Comparison of ENCODE assay signal across 1 cellular context in the genomic region with DNA sequence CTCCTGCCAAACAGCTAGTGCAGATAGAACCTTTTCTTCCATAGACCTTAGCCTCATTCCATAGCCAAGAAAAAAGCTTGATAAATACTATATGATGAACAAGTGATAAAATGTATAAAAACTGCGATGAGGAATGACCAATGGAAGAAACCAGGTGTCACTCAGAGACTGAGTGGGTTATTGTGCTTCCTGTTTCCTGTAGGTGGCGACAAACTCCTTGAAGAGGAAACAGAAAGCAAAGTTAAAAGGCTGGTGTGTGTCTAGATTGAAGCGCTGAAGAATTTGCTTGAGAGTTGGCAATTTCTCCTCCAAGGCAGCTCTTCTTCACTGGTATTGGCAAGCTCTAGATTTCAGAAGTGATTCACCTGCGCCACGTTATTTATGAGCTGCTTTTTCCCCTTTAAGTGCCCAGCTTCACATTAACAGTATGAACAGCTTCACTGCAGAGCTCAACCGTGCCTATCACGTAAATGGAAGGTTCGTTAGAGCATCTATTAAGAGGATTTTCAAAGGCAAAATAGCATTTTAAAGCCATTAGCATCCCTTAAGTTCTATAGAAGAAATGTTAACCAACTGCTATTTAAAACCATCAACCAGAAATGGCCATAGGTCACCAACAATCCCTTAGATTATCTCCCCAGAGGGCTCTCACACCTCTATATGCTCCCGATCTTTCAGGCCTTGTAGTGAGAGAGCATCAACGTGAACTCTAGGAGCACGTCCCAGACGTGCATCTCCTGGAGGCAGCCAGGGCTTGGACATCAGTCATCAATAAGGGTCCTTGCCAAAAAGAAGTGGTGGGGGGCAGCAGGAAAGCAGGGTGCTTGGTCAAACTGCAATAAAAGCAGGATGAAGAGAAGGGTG.
A peak's percentile ranks its signal among the peaks of the same experiment; 100 is the strongest.
TF ChIP-seq lines count a peak whose summit lies in the region.

No MANE protein-coding gene starts in this region.

TF ChIP-seq in HepG2, 621 proteins besides CTCF, POLR2A, EP300 and RAD21 (continued from another document):
- TF ChIP-seq, protein P1, sequence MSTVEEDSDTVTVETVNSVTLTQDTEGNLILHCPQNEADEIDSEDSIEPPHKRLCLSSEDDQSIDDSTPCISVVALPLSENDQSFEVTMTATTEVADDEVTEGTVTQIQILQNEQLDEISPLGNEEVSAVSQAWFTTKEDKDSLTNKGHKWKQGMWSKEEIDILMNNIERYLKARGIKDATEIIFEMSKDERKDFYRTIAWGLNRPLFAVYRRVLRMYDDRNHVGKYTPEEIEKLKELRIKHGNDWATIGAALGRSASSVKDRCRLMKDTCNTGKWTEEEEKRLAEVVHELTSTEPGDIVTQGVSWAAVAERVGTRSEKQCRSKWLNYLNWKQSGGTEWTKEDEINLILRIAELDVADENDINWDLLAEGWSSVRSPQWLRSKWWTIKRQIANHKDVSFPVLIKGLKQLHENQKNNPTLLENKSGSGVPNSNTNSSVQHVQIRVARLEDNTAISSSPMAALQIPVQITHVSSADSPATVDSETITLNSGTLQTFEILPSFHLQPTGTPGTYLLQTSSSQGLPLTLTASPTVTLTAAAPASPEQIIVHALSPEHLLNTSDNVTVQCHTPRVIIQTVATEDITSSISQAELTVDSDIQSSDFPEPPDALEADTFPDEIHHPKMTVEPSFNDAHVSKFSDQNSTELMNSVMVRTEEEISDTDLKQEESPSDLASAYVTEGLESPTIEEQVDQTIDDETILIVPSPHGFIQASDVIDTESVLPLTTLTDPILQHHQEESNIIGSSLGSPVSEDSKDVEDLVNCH (CRISPR knock-in tag; IDR thresholded peaks at IDR 0.05), result no peak
- TF ChIP-seq TEAD3 (CRISPR knock-in tag; optimal IDR thresholded peaks at IDR 0.05; ENCODE audit: borderline replicate concordance), result peak; percentile 8
- TF ChIP-seq ZNF703 (CRISPR knock-in tag; IDR thresholded peaks at IDR 0.05; ENCODE audit: borderline replicate concordance), result no peak
- TF ChIP-seq KLF13 (CRISPR knock-in tag; IDR thresholded peaks at IDR 0.05), result no peak
- TF ChIP-seq, protein P2, sequence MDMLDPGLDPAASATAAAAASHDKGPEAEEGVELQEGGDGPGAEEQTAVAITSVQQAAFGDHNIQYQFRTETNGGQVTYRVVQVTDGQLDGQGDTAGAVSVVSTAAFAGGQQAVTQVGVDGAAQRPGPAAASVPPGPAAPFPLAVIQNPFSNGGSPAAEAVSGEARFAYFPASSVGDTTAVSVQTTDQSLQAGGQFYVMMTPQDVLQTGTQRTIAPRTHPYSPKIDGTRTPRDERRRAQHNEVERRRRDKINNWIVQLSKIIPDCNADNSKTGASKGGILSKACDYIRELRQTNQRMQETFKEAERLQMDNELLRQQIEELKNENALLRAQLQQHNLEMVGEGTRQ (IDR thresholded peaks at IDR 0.05; ENCODE audit: low read depth, low read length), result no peak
- TF ChIP-seq, protein P2 (CRISPR knock-in tag; IDR thresholded peaks at IDR 0.05; ENCODE audit: borderline replicate concordance), result no peak
- TF ChIP-seq ZNF709 (CRISPR knock-in tag; IDR thresholded peaks at IDR 0.05), result no peak
- no peak for TF ChIP-seq GTF2F1 (IDR thresholded peaks at IDR 0.05; ENCODE audit: low read length)
- no peak for TF ChIP-seq MAFK (conservative IDR thresholded peaks at IDR 0.05 in 1 of 2, IDR thresholded peaks at IDR 0.05 in 1 of 2; ENCODE audit: low read length in 2 of 2)
- no peak for TF ChIP-seq RFXANK (CRISPR knock-in tag; IDR thresholded peaks at IDR 0.05)
- no peak for TF ChIP-seq ZNF724P (CRISPR knock-in tag; IDR thresholded peaks at IDR 0.05; ENCODE audit: borderline replicate concordance)
- TF ChIP-seq, protein P3, sequence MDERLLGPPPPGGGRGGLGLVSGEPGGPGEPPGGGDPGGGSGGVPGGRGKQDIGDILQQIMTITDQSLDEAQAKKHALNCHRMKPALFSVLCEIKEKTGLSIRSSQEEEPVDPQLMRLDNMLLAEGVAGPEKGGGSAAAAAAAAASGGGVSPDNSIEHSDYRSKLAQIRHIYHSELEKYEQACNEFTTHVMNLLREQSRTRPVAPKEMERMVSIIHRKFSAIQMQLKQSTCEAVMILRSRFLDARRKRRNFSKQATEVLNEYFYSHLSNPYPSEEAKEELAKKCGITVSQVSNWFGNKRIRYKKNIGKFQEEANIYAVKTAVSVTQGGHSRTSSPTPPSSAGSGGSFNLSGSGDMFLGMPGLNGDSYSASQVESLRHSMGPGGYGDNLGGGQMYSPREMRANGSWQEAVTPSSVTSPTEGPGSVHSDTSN (CRISPR knock-in tag; IDR thresholded peaks at IDR 0.05), result peak; percentile 38; the same call in 1 of the 2 replicates
- TF ChIP-seq, protein P4, sequence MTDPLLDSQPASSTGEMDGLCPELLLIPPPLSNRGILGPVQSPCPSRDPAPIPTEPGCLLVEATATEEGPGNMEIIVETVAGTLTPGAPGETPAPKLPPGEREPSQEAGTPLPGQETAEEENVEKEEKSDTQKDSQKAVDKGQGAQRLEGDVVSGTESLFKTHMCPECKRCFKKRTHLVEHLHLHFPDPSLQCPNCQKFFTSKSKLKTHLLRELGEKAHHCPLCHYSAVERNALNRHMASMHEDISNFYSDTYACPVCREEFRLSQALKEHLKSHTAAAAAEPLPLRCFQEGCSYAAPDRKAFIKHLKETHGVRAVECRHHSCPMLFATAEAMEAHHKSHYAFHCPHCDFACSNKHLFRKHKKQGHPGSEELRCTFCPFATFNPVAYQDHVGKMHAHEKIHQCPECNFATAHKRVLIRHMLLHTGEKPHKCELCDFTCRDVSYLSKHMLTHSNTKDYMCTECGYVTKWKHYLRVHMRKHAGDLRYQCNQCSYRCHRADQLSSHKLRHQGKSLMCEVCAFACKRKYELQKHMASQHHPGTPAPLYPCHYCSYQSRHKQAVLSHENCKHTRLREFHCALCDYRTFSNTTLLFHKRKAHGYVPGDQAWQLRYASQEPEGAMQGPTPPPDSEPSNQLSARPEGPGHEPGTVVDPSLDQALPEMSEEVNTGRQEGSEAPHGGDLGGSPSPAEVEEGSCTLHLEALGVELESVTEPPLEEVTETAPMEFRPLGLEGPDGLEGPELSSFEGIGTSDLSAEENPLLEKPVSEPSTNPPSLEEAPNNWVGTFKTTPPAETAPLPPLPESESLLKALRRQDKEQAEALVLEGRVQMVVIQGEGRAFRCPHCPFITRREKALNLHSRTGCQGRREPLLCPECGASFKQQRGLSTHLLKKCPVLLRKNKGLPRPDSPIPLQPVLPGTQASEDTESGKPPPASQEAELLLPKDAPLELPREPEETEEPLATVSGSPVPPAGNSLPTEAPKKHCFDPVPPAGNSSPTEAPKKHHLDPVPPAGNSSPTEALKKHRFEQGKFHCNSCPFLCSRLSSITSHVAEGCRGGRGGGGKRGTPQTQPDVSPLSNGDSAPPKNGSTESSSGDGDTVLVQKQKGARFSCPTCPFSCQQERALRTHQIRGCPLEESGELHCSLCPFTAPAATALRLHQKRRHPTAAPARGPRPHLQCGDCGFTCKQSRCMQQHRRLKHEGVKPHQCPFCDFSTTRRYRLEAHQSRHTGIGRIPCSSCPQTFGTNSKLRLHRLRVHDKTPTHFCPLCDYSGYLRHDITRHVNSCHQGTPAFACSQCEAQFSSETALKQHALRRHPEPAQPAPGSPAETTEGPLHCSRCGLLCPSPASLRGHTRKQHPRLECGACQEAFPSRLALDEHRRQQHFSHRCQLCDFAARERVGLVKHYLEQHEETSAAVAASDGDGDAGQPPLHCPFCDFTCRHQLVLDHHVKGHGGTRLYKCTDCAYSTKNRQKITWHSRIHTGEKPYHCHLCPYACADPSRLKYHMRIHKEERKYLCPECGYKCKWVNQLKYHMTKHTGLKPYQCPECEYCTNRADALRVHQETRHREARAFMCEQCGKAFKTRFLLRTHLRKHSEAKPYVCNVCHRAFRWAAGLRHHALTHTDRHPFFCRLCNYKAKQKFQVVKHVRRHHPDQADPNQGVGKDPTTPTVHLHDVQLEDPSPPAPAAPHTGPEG (CRISPR knock-in tag; IDR thresholded peaks at IDR 0.05), result no peak
- TF ChIP-seq, protein P5, sequence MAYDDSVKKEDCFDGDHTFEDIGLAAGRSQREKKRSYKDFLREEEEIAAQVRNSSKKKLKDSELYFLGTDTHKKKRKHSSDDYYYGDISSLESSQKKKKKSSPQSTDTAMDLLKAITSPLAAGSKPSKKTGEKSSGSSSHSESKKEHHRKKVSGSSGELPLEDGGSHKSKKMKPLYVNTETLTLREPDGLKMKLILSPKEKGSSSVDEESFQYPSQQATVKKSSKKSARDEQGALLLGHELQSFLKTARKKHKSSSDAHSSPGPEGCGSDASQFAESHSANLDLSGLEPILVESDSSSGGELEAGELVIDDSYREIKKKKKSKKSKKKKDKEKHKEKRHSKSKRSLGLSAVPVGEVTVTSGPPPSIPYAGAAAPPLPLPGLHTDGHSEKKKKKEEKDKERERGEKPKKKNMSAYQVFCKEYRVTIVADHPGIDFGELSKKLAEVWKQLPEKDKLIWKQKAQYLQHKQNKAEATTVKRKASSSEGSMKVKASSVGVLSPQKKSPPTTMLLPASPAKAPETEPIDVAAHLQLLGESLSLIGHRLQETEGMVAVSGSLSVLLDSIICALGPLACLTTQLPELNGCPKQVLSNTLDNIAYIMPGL (CRISPR knock-in tag; IDR thresholded peaks at IDR 0.05; ENCODE audit: borderline replicate concordance in 1 of 2, low read depth in 1 of 2), result peak in 1 of 2 experiments; percentile 39; a peak in 1 of 4 replicates
- no peak for TF ChIP-seq ZNF562 (CRISPR knock-in tag; IDR thresholded peaks at IDR 0.05; ENCODE audit: borderline replicate concordance)
- peak; percentile 95 for TF ChIP-seq STAG1 (CRISPR knock-in tag; IDR thresholded peaks at IDR 0.05)
- 0 out of 2 replicates have a peak, but pooled peaks have one; percentile 40 for TF ChIP-seq ELF1 (CRISPR knock-in tag; IDR thresholded peaks at IDR 0.05)
